In genomic region chr16:67226804-67227566, GRCh38 we compare ENCODE assay signal across 1 cellular context.
A peak's percentile ranks its signal among the peaks of the same experiment; 100 is the strongest.
TF ChIP-seq lines count a peak whose summit lies in the region.

Gene TMEM208, plus strand, starts transcription at chr16:67227130. Its CDS starts 89 bp downstream, at chr16:67227219.

TF ChIP-seq in HEK293, 187 proteins besides CTCF, POLR2A, EP300 and RAD21 (continued from another document and continues in another):
- TF ChIP-seq ZSCAN18 (tag by site-specific recombination; IDR thresholded peaks at IDR 0.05): 0 out of 2 replicates have a peak, but pooled peaks have one; percentile 38
- TF ChIP-seq ZNF473 (tag by site-specific recombination; IDR thresholded peaks at IDR 0.05): no peak
- no peak for TF ChIP-seq MEIS1 (CRISPR knock-in tag; IDR thresholded peaks at IDR 0.05; ENCODE audit: borderline replicate concordance)
- TF ChIP-seq ZNF785 (tag by site-specific recombination; IDR thresholded peaks at IDR 0.05): no peak
- TF ChIP-seq KLF17 (tag by site-specific recombination; IDR thresholded peaks at IDR 0.05): peak; percentile 59; the same call in 1 of the 2 replicates
- no peak for TF ChIP-seq ZNF114 (tag by site-specific recombination; IDR thresholded peaks at IDR 0.05)
- peak; percentile 78 for TF ChIP-seq YY1 (tag by site-specific recombination; IDR thresholded peaks at IDR 0.05)
- TF ChIP-seq ZNF274 (IDR thresholded peaks at IDR 0.05; ENCODE audit: low read length): no peak
- no peak for TF ChIP-seq ZNF274 (tag by site-specific recombination; IDR thresholded peaks at IDR 0.05; ENCODE audit: borderline replicate concordance)
- no peak for TF ChIP-seq ZNF704 (tag by site-specific recombination; IDR thresholded peaks at IDR 0.05)
- TF ChIP-seq ZNF830 (tag by site-specific recombination; IDR thresholded peaks at IDR 0.05; ENCODE audit: low read depth): no peak
- no peak for TF ChIP-seq ZNF10 (tag by site-specific recombination; IDR thresholded peaks at IDR 0.05)
- TF ChIP-seq ZSCAN23 (tag by site-specific recombination; IDR thresholded peaks at IDR 0.05): no peak
- no peak for TF ChIP-seq SALL2 (tag by site-specific recombination; IDR thresholded peaks at IDR 0.05; ENCODE audit: borderline replicate concordance)
- TF ChIP-seq ZNF155 (tag by site-specific recombination; IDR thresholded peaks at IDR 0.05): no peak
- peak; percentile 97 for TF ChIP-seq ZBTB17 (tag by site-specific recombination; IDR thresholded peaks at IDR 0.05)
- TF ChIP-seq BCL6B (tag by site-specific recombination; IDR thresholded peaks at IDR 0.05): no peak
- no peak for TF ChIP-seq ZNF350 (tag by site-specific recombination; IDR thresholded peaks at IDR 0.05)
- peak; percentile 83 for TF ChIP-seq KLF1 (tag by site-specific recombination; IDR thresholded peaks at IDR 0.05)
- no peak for TF ChIP-seq FEZF1 (tag by site-specific recombination; IDR thresholded peaks at IDR 0.05)
- no peak for TF ChIP-seq ZNF354C (tag by site-specific recombination; IDR thresholded peaks at IDR 0.05; ENCODE audit: borderline replicate concordance, low read depth)
- TF ChIP-seq PRDM1 (tag by site-specific recombination; IDR thresholded peaks at IDR 0.05): no peak
- TF ChIP-seq ZNF843 (tag by site-specific recombination; IDR thresholded peaks at IDR 0.05): 0 out of 2 replicates have a peak, but pooled peaks have one; percentile 28
- TF ChIP-seq ZNF404 (tag by site-specific recombination; IDR thresholded peaks at IDR 0.05): no peak
- TF ChIP-seq ZNF140 (tag by site-specific recombination; IDR thresholded peaks at IDR 0.05): no peak
- no peak for TF ChIP-seq ZSCAN4 (tag by site-specific recombination; IDR thresholded peaks at IDR 0.05)
- no peak for TF ChIP-seq ZIC2 (tag by site-specific recombination; IDR thresholded peaks at IDR 0.05)
- TF ChIP-seq ZBTB6 (tag by site-specific recombination; IDR thresholded peaks at IDR 0.05): no peak
- TF ChIP-seq IKZF3 (tag by site-specific recombination; IDR thresholded peaks at IDR 0.05): no peak
- no peak for TF ChIP-seq ZNF366 (tag by site-specific recombination; conservative IDR thresholded peaks at IDR 0.05)
- no peak for TF ChIP-seq ZNF621 (tag by site-specific recombination; IDR thresholded peaks at IDR 0.05)
- TF ChIP-seq BCL11A (tag by site-specific recombination; IDR thresholded peaks at IDR 0.05; ENCODE audit: low read depth): no peak
- no peak for TF ChIP-seq PRDM6 (tag by site-specific recombination; IDR thresholded peaks at IDR 0.05)
- no peak for TF ChIP-seq GLIS1 (tag by site-specific recombination; IDR thresholded peaks at IDR 0.05)
- no peak; the same call in 1 of the 2 replicates for TF ChIP-seq GFI1B (tag by site-specific recombination; IDR thresholded peaks at IDR 0.05)
- TF ChIP-seq ZNF239 (tag by site-specific recombination; IDR thresholded peaks at IDR 0.05): 0 out of 2 replicates have a peak, but pooled peaks have one; percentile 49
- TF ChIP-seq ZBTB10 (tag by site-specific recombination; IDR thresholded peaks at IDR 0.05): no peak
- no peak for TF ChIP-seq ZNF23 (tag by site-specific recombination; IDR thresholded peaks at IDR 0.05; ENCODE audit: borderline replicate concordance)
- TF ChIP-seq ZNF777 (tag by site-specific recombination; IDR thresholded peaks at IDR 0.05; ENCODE audit: borderline replicate concordance): no peak
- TF ChIP-seq ZNF513 (tag by site-specific recombination; IDR thresholded peaks at IDR 0.05): no peak
- TF ChIP-seq ZBTB11 (tag by site-specific recombination; conservative IDR thresholded peaks at IDR 0.05; ENCODE audit: low read depth): peak; percentile 95
- no peak for TF ChIP-seq ZBTB8A (tag by site-specific recombination; IDR thresholded peaks at IDR 0.05)
